ENCODE assay signal across 37 cellular contexts in the genomic region with DNA sequence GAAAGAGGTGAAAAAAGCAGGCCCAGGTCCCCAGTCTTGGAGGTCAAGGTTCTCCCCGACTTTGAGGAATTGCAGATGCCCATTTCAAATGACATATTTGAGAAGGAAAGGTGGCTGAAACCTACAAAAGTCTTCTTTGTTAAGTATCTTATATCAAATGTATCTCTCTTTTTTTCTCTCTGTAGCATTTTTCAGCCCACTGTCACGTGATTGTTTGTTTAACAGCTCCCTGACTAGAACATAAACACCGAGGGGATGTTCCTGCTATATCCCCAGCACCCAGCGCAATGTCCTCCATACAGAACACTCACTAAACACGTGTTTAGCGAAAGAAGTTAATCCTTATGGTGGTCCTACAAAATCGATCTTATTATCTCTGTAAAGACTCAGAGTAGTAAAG.
"Had no signal": no experiment of that assay in that cellular context is flagged by ENCODE, and none has a peak within 500 bp of the region (broad histone marks: within the 10 kb centered on the region; RNA-seq: fewer than 3 reads in every experiment).

No MANE protein-coding gene starts in this region.

- H3K27me3 ChIP-seq: adrenal gland, body of pancreas, brain microvascular endothelial cell, breast epithelium had no signal

- H3K9me3 ChIP-seq: adrenal gland, body of pancreas, breast epithelium had no signal

- H3K36me3 ChIP-seq: adrenal gland, brain microvascular endothelial cell, breast epithelium had no signal

- H3K4me1 Mint-ChIP-seq: activated CD4-positive, alpha-beta T cell treated with anti-CD3 and anti-CD28 coated beads, Interleukin-2, amount 10 ng/mL, durations not matched to agents 24 days and 14 days; activated T-helper 17 cell treated with anti-CD3 and anti-CD28 coated beads, Interleukin-2, amount 50 U/mL, for 72 hours had no signal

- H3K9me3 Mint-ChIP-seq: activated B cell treated with CpG ODN at 0.5 μM for 24 hours; activated CD4-positive, alpha-beta memory T cell treated with anti-CD3 and anti-CD28 coated beads for 36 hours; activated CD4-positive, alpha-beta T cell treated with anti-CD3 and anti-CD28 coated beads, Interleukin-2, amount 10 ng/mL, durations not matched to agents 24 days and 14 days; activated CD8-positive, alpha-beta T cell treated with anti-CD3 and anti-CD28 coated beads for 36 hours; activated naive CD4-positive, alpha-beta T cell treated with anti-CD3 and anti-CD28 coated beads for 36 hours; activated naive CD4-positive, alpha-beta T cell treated with anti-CD3 and anti-CD28 coated beads, Interleukin-2, amount 50 U/mL, for 72 hours; activated naive CD8-positive, alpha-beta T cell treated with anti-CD3 and anti-CD28 coated beads for 36 hours; activated T-cell treated with anti-CD3 and anti-CD28 coated beads, Interleukin-2, amount 50 U/mL, for 4 hours; activated T-cell treated with anti-CD3 and anti-CD28 coated beads, Interleukin-2, amount 50 U/mL, for 72 hours; activated T-helper 1 cell treated with anti-CD3 and anti-CD28 coated beads, Interleukin-12 subunit alpha, Interleukin-12 subunit beta, Interleukin-2, Interleukin-4 antibody, amounts not matched to agents 30 ng/mL and 10 ng/mL and 1 ng/mL, durations not matched to agents 14 hours and 24 hours and 36 hours; activated T-helper 17 cell treated with anti-CD3 and anti-CD28 coated beads, Interleukin-2, amount 50 U/mL, for 72 hours; T-helper 1 cell treated with Interleukin-12 subunit alpha and Interleukin-12 subunit beta and Interleukin-4 antibody, amounts not matched to agents 30 μg/mL and 1 μg/mL, for 36 hours; T-helper 2 cell treated with Interferon-gamma antibody and Interleukin-4, amounts not matched to agents 5 μg/mL and 100 μg/mL, for 36 hours had no signal

- H3K27ac ChIP-seq: adrenal gland, body of pancreas, brain microvascular endothelial cell, breast epithelium, VCaP had no signal

- H3K4me3 ChIP-seq: adrenal gland, body of pancreas, breast epithelium had no signal

- H3K27ac Mint-ChIP-seq: activated CD4-positive, alpha-beta memory T cell treated with anti-CD3 and anti-CD28 coated beads for 36 hours; activated CD4-positive, alpha-beta T cell treated with anti-CD3 and anti-CD28 coated beads, Interleukin-2, amount 10 ng/mL, durations not matched to agents 24 days and 14 days; activated CD8-positive, alpha-beta T cell treated with anti-CD3 and anti-CD28 coated beads for 36 hours; activated naive CD4-positive, alpha-beta T cell treated with anti-CD3 and anti-CD28 coated beads for 36 hours; activated naive CD8-positive, alpha-beta T cell treated with anti-CD3 and anti-CD28 coated beads for 36 hours; activated T-cell treated with anti-CD3 and anti-CD28 coated beads, Interleukin-2, amount 50 U/mL, for 72 hours; activated T-helper 1 cell treated with anti-CD3 and anti-CD28 coated beads, Interleukin-12 subunit alpha, Interleukin-12 subunit beta, Interleukin-2, Interleukin-4 antibody, amounts not matched to agents 30 ng/mL and 10 ng/mL and 1 ng/mL, durations not matched to agents 14 hours and 24 hours and 36 hours; activated T-helper 17 cell treated with anti-CD3 and anti-CD28 coated beads, Interleukin-2, amount 50 U/mL, for 72 hours; T-helper 2 cell treated with Interferon-gamma antibody and Interleukin-4, amounts not matched to agents 5 μg/mL and 100 μg/mL, for 36 hours had no signal

- H3K4me3 Mint-ChIP-seq: activated B cell treated with CpG ODN at 0.5 μM for 24 hours; activated CD4-positive, alpha-beta memory T cell treated with anti-CD3 and anti-CD28 coated beads for 36 hours; activated CD4-positive, alpha-beta T cell treated with anti-CD3 and anti-CD28 coated beads, Interleukin-2, amount 10 ng/mL, durations not matched to agents 24 days and 14 days; activated CD8-positive, alpha-beta T cell treated with anti-CD3 and anti-CD28 coated beads for 36 hours; activated naive CD4-positive, alpha-beta T cell treated with anti-CD3 and anti-CD28 coated beads for 36 hours; activated naive CD8-positive, alpha-beta T cell treated with anti-CD3 and anti-CD28 coated beads for 36 hours; activated T-cell treated with anti-CD3 and anti-CD28 coated beads, Interleukin-2, amount 50 U/mL, for 4 hours; activated T-cell treated with anti-CD3 and anti-CD28 coated beads, Interleukin-2, amount 50 U/mL, for 72 hours; activated T-helper 1 cell treated with anti-CD3 and anti-CD28 coated beads, Interleukin-12 subunit alpha, Interleukin-12 subunit beta, Interleukin-2, Interleukin-4 antibody, amounts not matched to agents 30 ng/mL and 10 ng/mL and 1 ng/mL, durations not matched to agents 14 hours and 24 hours and 36 hours; activated T-helper 17 cell treated with anti-CD3 and anti-CD28 coated beads, Interleukin-2, amount 50 U/mL, for 72 hours; T-helper 1 cell treated with Interleukin-12 subunit alpha and Interleukin-12 subunit beta and Interleukin-4 antibody, amounts not matched to agents 30 μg/mL and 1 μg/mL, for 36 hours; T-helper 2 cell treated with Interferon-gamma antibody and Interleukin-4, amounts not matched to agents 5 μg/mL and 100 μg/mL, for 36 hours had no signal

- ATAC-seq: activated CD8-positive, alpha-beta T cell treated with anti-CD3 and anti-CD28 coated beads for 36 hours; activated naive CD4-positive, alpha-beta T cell treated with anti-CD3 and anti-CD28 coated beads, Interleukin-2, amount 50 U/mL, for 72 hours; activated T-cell treated with anti-CD3 and anti-CD28 coated beads, Interleukin-2, amount 50 U/mL, for 4 hours; activated T-cell treated with anti-CD3 and anti-CD28 coated beads, Interleukin-2, amount 50 U/mL, for 72 hours; activated T-helper 17 cell treated with anti-CD3 and anti-CD28 coated beads, Interleukin-2, amount 50 U/mL, for 72 hours; body of pancreas had no signal

- FAIRE-seq: astrocyte, TTC549 had no signal

- H3K36me3 Mint-ChIP-seq: activated CD4-positive, alpha-beta memory T cell treated with anti-CD3 and anti-CD28 coated beads for 36 hours had no signal

- H3K4me1 ChIP-seq: adrenal gland, breast epithelium had no signal

- DNase-seq: activated B cell treated with CpG ODN at 0.5 μM for 24 hours; activated CD4-positive, alpha-beta memory T cell treated with anti-CD3 and anti-CD28 coated beads for 36 hours; activated CD4-positive, alpha-beta T cell treated with anti-CD3 and anti-CD28 coated beads for 4 hours; activated CD4-positive, alpha-beta T cell treated with anti-CD3 and anti-CD28 coated beads, Interleukin-2, amount 10 ng/mL, durations not matched to agents 24 days and 14 days; activated CD4-positive, alpha-beta T cell treated with anti-CD3 and anti-CD28 coated beads, Interleukin-2, amount 50 U/mL, for 1 hour; activated CD4-positive, alpha-beta T cell treated with anti-CD3 and anti-CD28 coated beads, Interleukin-2, amount 50 U/mL, for 4 hours; activated CD4-positive, CD25-positive, alpha-beta regulatory T cell treated with anti-CD3 and anti-CD28 coated beads, Interleukin-2, amount 50 U/mL, for 72 hours; activated CD8-positive, alpha-beta memory T cell treated with anti-CD3 and anti-CD28 coated beads, Interleukin-2, amount 50 U/mL, for 4 hours; activated CD8-positive, alpha-beta T cell treated with anti-CD3 and anti-CD28 coated beads for 36 hours; activated effector memory CD4-positive, alpha-beta T cell treated with anti-CD3 and anti-CD28 coated beads, Interleukin-2, amount 50 U/mL, for 16 hours; activated gamma-delta T cell treated with Interleukin-2 at 50 U/mL for 16 hours; activated naive CD4-positive, alpha-beta T cell; activated naive CD4-positive, alpha-beta T cell treated with anti-CD3 and anti-CD28 coated beads for 36 hours; activated naive CD4-positive, alpha-beta T cell treated with anti-CD3 and anti-CD28 coated beads, Interleukin-2, amount 50 U/mL, for 16 hours; activated naive CD8-positive, alpha-beta T cell treated with anti-CD3 and anti-CD28 coated beads for 36 hours; activated T-cell treated with anti-CD3 and anti-CD28 coated beads for 4 hours; activated T-cell treated with anti-CD3 and anti-CD28 coated beads, Interleukin-2, amount 50 U/mL, for 1 hour; activated T-cell treated with anti-CD3 and anti-CD28 coated beads, Interleukin-2, amount 50 U/mL, for 4 hours; activated T-cell treated with anti-CD3 and anti-CD28 coated beads, Interleukin-2, amount 50 U/mL, for 72 hours; adrenal gland; amniotic stem cell; aorta; body of pancreas; brain microvascular endothelial cell; central memory CD4-positive, alpha-beta T cell; T-helper 1 cell; T-helper 2 cell; T-helper 9 cell had no signal

- H3K27me3 Mint-ChIP-seq: activated B cell treated with CpG ODN at 0.5 μM for 24 hours; activated CD4-positive, alpha-beta memory T cell treated with anti-CD3 and anti-CD28 coated beads for 36 hours; activated CD4-positive, alpha-beta T cell treated with anti-CD3 and anti-CD28 coated beads, Interleukin-2, amount 10 ng/mL, durations not matched to agents 24 days and 14 days; activated CD8-positive, alpha-beta T cell treated with anti-CD3 and anti-CD28 coated beads for 36 hours; activated naive CD8-positive, alpha-beta T cell treated with anti-CD3 and anti-CD28 coated beads for 36 hours; activated T-helper 17 cell treated with anti-CD3 and anti-CD28 coated beads, Interleukin-2, amount 50 U/mL, for 72 hours had no signal
